ENCODE assay signal across 12 cellular contexts in genomic region chr10:50503661-50504320, GRCh38.
DNase-seq lines count a peak whose midpoint lies in the region; ATAC-seq and TF ChIP-seq lines count a peak whose summit lies in the region.
"Had no signal": no experiment of that assay in that cellular context is flagged by ENCODE, and none has a peak within 500 bp of the region (broad histone marks: within the 10 kb centered on the region; RNA-seq: fewer than 3 reads in every experiment).

No MANE protein-coding gene starts in this region.

- TF ChIP-seq CTCF in RWPE2 (IDR thresholded peaks at IDR 0.05; ENCODE audit: poor library complexity, severe bottlenecking) (no peak), CD14-positive monocyte (IDR thresholded peaks at IDR 0.05) (no peak)

- CTCF ChIA-PET in activated CD8-positive, alpha-beta memory T cell treated with anti-CD3 and anti-CD28 coated beads, Interleukin-2, amount 10 ng/mL, durations not matched to agents 7 days and 5 days (lab: Charles Lee), result interaction anchor here (0.6 to 2.5 kb wide), 4 partner anchors 8 to 172 kb away, joined by 3 to 11 read pairs (median 3); no protein-coding TSS in a partner anchor

- H3K27ac ChIP-seq in RWPE2 (ENCODE audit: poor library complexity, severe bottlenecking), result peak overlapping the region; percentile 38

- no peak for DNase-seq in activated CD8-positive, alpha-beta memory T cell treated with anti-CD3 and anti-CD28 coated beads, Interleukin-2, amount 10 ng/mL, durations not matched to agents 7 days and 5 days
- no peak for DNase-seq in activated CD8-positive, alpha-beta memory T cell treated with anti-CD3 and anti-CD28 coated beads, Interleukin-2, amount 50 U/mL, for 4 hours
- DNase-seq in RWPE2 (ENCODE audit: low spot score) (peak; percentile 83), superior temporal gyrus (ENCODE audit: extremely low spot score) (peak; percentile 50), NCI-H2107 treated with DMSO at 0.1 percent for 48 hours (lab: John Stamatoyannopoulos, UW; ENCODE audit: unreplicated experiment) (no peak), NCI-H748 (lab: John Stamatoyannopoulos, UW; ENCODE audit: unreplicated experiment) (no peak), CD14-positive monocyte (ENCODE audit: low spot score) (no peak)
- DNase-seq: activated naive CD4-positive, alpha-beta T cell treated with anti-CD3 and anti-CD28 coated beads, Interleukin-2, amount 50 U/mL, for 16 hours; IMR-90; islet precursor cell; NCI-H1092 had no signal

- ATAC-seq in activated CD8-positive, alpha-beta memory T cell treated with anti-CD3 and anti-CD28 coated beads, Interleukin-2, amount 10 ng/mL, durations not matched to agents 7 days and 5 days, result no peak
- ATAC-seq in RWPE2 (ENCODE audit: low read depth), result peak; percentile 98
- peak; percentile 95 for ATAC-seq in esophagus mucosa

- peak overlapping the region; percentile 51 for H3K27ac Mint-ChIP-seq in activated CD8-positive, alpha-beta memory T cell treated with anti-CD3 and anti-CD28 coated beads, Interleukin-2, amount 10 ng/mL, durations not matched to agents 7 days and 5 days
- no peak overlapping the region for H3K27ac Mint-ChIP-seq in CD14-positive monocyte

- no peaks in the 10 kb centered on the region for H3K9me3 Mint-ChIP-seq in activated CD8-positive, alpha-beta memory T cell treated with anti-CD3 and anti-CD28 coated beads, Interleukin-2, amount 10 ng/mL, durations not matched to agents 7 days and 5 days (ENCODE audit: low read depth)
- H3K9me3 Mint-ChIP-seq in CD14-positive monocyte, result no peaks in the 10 kb centered on the region

- peaks cover 23% of the 10 kb centered on the region for H3K4me1 ChIP-seq in RWPE2 (ENCODE audit: insufficient read depth, poor library complexity, severe bottlenecking)

- H3K27me3 ChIP-seq in RWPE2 (ENCODE audit: insufficient read depth, poor library complexity, severe bottlenecking), result no peaks in the 10 kb centered on the region

- peaks cover 14% of the 10 kb centered on the region for H3K36me3 Mint-ChIP-seq in activated CD8-positive, alpha-beta memory T cell treated with anti-CD3 and anti-CD28 coated beads, Interleukin-2, amount 10 ng/mL, durations not matched to agents 7 days and 5 days
- peaks cover 7% of the 10 kb centered on the region in 2 donors for H3K36me3 Mint-ChIP-seq in CD14-positive monocyte

- intact Hi-C loops in CD14-positive monocyte (cut with micrococcal nuclease), result no loop called here

- peaks cover 10% of the 10 kb centered on the region for H3K27me3 Mint-ChIP-seq in activated CD8-positive, alpha-beta memory T cell treated with anti-CD3 and anti-CD28 coated beads, Interleukin-2, amount 10 ng/mL, durations not matched to agents 7 days and 5 days
- H3K27me3 Mint-ChIP-seq in CD14-positive monocyte (ENCODE audit: low read depth in 3 of 3), result peaks cover 0 to 1% (median 0%) of the 10 kb centered on the region in 3 donors

- no peaks in the 10 kb centered on the region for H3K36me3 ChIP-seq in RWPE2 (ENCODE audit: low read depth)

- H3K4me1 Mint-ChIP-seq in activated CD8-positive, alpha-beta memory T cell treated with anti-CD3 and anti-CD28 coated beads, Interleukin-2, amount 10 ng/mL, durations not matched to agents 7 days and 5 days, result peaks cover 72% of the 10 kb centered on the region
- peaks cover 8% of the 10 kb centered on the region for H3K4me1 Mint-ChIP-seq in CD14-positive monocyte

- no peak overlapping the region for H3K4me3 ChIP-seq in RWPE2 (ENCODE audit: severe bottlenecking)

- H3K9me3 ChIP-seq in RWPE2 (ENCODE audit: severe bottlenecking), result no peaks in the 10 kb centered on the region

- H3K4me3 Mint-ChIP-seq in activated CD8-positive, alpha-beta memory T cell treated with anti-CD3 and anti-CD28 coated beads, Interleukin-2, amount 10 ng/mL, durations not matched to agents 7 days and 5 days, result no peak overlapping the region
- no peak overlapping the region for H3K4me3 Mint-ChIP-seq in CD14-positive monocyte

Comparison
In these comparisons a context has a peak if more than half of its experiments do, and no peak if none do; other contexts are left out.
1. DNase-seq: peak in RWPE2 (single experiment) and superior temporal gyrus (single experiment); none in activated CD8-positive, alpha-beta memory T cell treated with anti-CD3 and anti-CD28 coated beads, Interleukin-2, amount 10 ng/mL, durations not matched to agents 7 days and 5 days (single experiment), activated CD8-positive, alpha-beta memory T cell treated with anti-CD3 and anti-CD28 coated beads, Interleukin-2, amount 50 U/mL, for 4 hours (single experiment), NCI-H2107 treated with DMSO at 0.1 percent for 48 hours (single experiment), NCI-H748 (single experiment) and CD14-positive monocyte (single experiment).